ENCODE assay signal across 8 cellular contexts in the genomic region with DNA sequence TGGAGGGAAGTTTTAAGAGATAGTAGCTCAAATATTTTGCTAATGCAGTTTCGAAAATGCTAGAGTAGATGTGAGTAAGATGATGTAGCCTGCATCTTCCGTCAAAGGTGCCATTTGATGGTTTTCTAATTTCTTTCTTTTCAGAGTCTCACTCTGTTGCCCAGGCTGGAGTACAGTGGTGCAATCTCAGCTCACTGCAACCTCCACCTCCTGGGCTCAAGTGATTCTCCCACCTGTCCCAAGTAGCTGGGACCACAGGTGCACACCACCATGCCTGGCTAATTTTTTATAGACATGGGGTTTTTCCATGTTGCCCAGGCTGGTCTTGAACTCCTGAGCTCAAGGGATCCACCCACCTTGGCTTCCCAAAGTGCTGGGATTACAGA. TPM values are rescaled to one million over a fixed set of nuclear protein-coding genes. Genes with fewer than 3 reads are reported as not detected.
DNase-seq lines count a peak whose midpoint lies in the region; ATAC-seq, FAIRE-seq and TF ChIP-seq lines count a peak whose summit lies in the region.
"Not testable (repeated sequence)": the region's sequence is repeated elsewhere in the genome, so short reads cannot be mapped to it uniquely, and the experiment has no call there.

No MANE protein-coding gene starts in this region.

- H4K8ac ChIP-seq in IMR-90 (ENCODE audit: low read depth in 2 of 2, low read length in 2 of 2) = peak overlapping the region in 1 of 2 experiments; percentile 77; a peak in 3 of 4 replicates
- H4K8ac ChIP-seq in H1 (ENCODE audit: extremely low read depth, insufficient read depth, low read length); mesenchymal stem cell (ENCODE audit: low read length): not testable (repeated sequence)

- H3K4ac ChIP-seq in IMR-90 (ENCODE audit: low read depth, low read length) = peak overlapping the region; percentile 74
- H3K4ac ChIP-seq in H1 (replicated peaks; ENCODE audit: insufficient read length, low read depth, low read length); mesenchymal stem cell (ENCODE audit: low read depth in 1 of 2, low read length in 2 of 2): not testable (repeated sequence)

- H3K56ac ChIP-seq in IMR-90 (ENCODE audit: extremely low read depth, insufficient read depth, low read length) = peak overlapping the region; percentile 70; the same call in 1 of the 2 replicates
- not testable (repeated sequence) for H3K56ac ChIP-seq in H1 (replicated peaks; ENCODE audit: insufficient read length, low read depth, low read length)

- not testable (repeated sequence) for FAIRE-seq in astrocyte (lab: Jason Lieb, UNC); H1 (lab: Jason Lieb, UNC); pancreas (lab: Jason Lieb, UNC)

- H3K23ac ChIP-seq in IMR-90 (ENCODE audit: low read depth, low read length) = 0 out of 2 replicates have a peak overlapping the region, but pooled peaks have one; percentile 48
- not testable (repeated sequence) for H3K23ac ChIP-seq in H1 (ENCODE audit: insufficient read length); mesenchymal stem cell (ENCODE audit: low read length in 2 of 2)

- H4K91ac ChIP-seq in IMR-90 (ENCODE audit: insufficient read depth, low read depth, low read length) = peak overlapping the region; percentile 74; the same call in 1 of the 2 replicates
- peak overlapping the region; percentile 75 for H4K91ac ChIP-seq in H1 (replicated peaks; ENCODE audit: insufficient read length, low read length)
- H4K91ac ChIP-seq in mesenchymal stem cell (ENCODE audit: low read length) = not testable (repeated sequence)

- not testable (repeated sequence) for H3K23me2 ChIP-seq in H1 (ENCODE audit: low read depth, low read length)

- in situ Hi-C loops in IMR-90 (cut with MboI; ENCODE audit: low sequenced_read_pairs) = not testable (repeated sequence)

- not testable (repeated sequence) for H3K9me2 ChIP-seq in hepatocyte (replicated peaks; ENCODE audit: insufficient read depth)

- TF ChIP-seq RAD21 in IMR-90 (IDR thresholded peaks at IDR 0.05; ENCODE audit: low read length); H1 (IDR thresholded peaks at IDR 0.05 in 1 of 2, conservative IDR thresholded peaks at IDR 0.05 in 1 of 2; ENCODE audit: low read depth in 2 of 2, low read length in 2 of 2): not testable (repeated sequence)

- not testable (repeated sequence) for H3K4me3 ChIP-seq in IMR-90 (ENCODE audit: insufficient read depth, low read depth, low read length); astrocyte (ENCODE audit: insufficient read depth, low read depth, low read length); H1 (ENCODE audit: extremely low read depth in 1 of 4, insufficient read depth in 2 of 4, low read depth in 3 of 4, low read length in 4 of 4); hepatocyte; mesenchymal stem cell (ENCODE audit: insufficient read depth in 1 of 2, low read depth in 1 of 2, low read length in 2 of 2); vagina
- peak overlapping the region in 1 of 4 donors; percentile 6 for H3K4me3 ChIP-seq in pancreas

- not testable (repeated sequence) for H2AK5ac ChIP-seq in IMR-90 (ENCODE audit: low read depth, low read length); mesenchymal stem cell (ENCODE audit: low read length, severe bottlenecking)
- H2AK5ac ChIP-seq in H1 (ENCODE audit: low read depth, low read length) = peak overlapping the region; percentile 29; the same call in 1 of the 2 replicates

- peak overlapping the region; percentile 73; the same call in 1 of the 2 replicates for H3K18ac ChIP-seq in IMR-90 (ENCODE audit: low read depth, low read length)
- H3K18ac ChIP-seq in H1 (ENCODE audit: extremely low read depth, low read length) = peak overlapping the region; percentile 53; the same call in 1 of the 2 replicates
- H3K18ac ChIP-seq in mesenchymal stem cell (ENCODE audit: low read depth in 1 of 2, low read length in 2 of 2) = not testable (repeated sequence)

- POLR2A ChIA-PET in IMR-90 (lab: Charles Lee; ENCODE audit: unreplicated experiment) (interaction anchor here (1.1 kb wide), 2 partner anchors 14 to 47 kb away, joined by 3 to 4 read pairs; no protein-coding TSS in a partner anchor), H1 (lab: Charles Lee; ENCODE audit: partially characterized antibody) (interaction anchor here (0.7 to 45.0 kb wide), 11 partner anchors 9 to 87 kb away, joined by 3 to 1482 read pairs (median 6); a partner anchor contains a TSS)

- peaks cover 12% of the 10 kb centered on the region for H3K9me1 ChIP-seq in IMR-90 (ENCODE audit: insufficient read depth, low read length)

- WGBS in IMR-90 (ENCODE audit: extremely low coverage in 2 of 2, insufficient read length in 1 of 2), 2 experiments = no CpG with 5 or more reads among the region's 2 CpGs
- 61% methylated on average over 2 of the region's 2 CpGs; no CpG with 5 or more reads in 1 of the 2 experiments for WGBS in H1 (ENCODE audit: extremely low coverage in 1 of 2, insufficient coverage in 1 of 2, insufficient read length in 1 of 2, insufficient replicate concordance in 2 of 2, low coverage in 1 of 2, low lambda C conversion rate in 2 of 2, missing lambda C conversion rate in 1 of 2), 2 experiments
- 90% methylated on average over 2 of the region's 2 CpGs for WGBS in hepatocyte (ENCODE audit: low lambda C conversion rate, missing lambda C conversion rate)
- 83% methylated on average over 2 of the region's 2 CpGs for WGBS in mesenchymal stem cell
- 84 to 87% methylated on average over 2 of the region's 2 CpGs for WGBS in pancreas, 2 donors

- H3K79me2 ChIP-seq in astrocyte (ENCODE audit: insufficient read depth, low read length); H1 (ENCODE audit: control insufficient read depth in 1 of 2, insufficient read depth in 2 of 2, low read length in 2 of 2); hepatocyte: not testable (repeated sequence)

- CTCF ChIA-PET in Calu3 (lab: Charles Lee) = interaction anchor here (0.8 to 1.3 kb wide), 3 partner anchors 14 to 45 kb away, joined by 3 to 8 read pairs (median 4); no protein-coding TSS in a partner anchor
- CTCF ChIA-PET in IMR-90 (lab: Yijun Ruan, JAX) = not testable (repeated sequence)
- CTCF ChIA-PET in H1 (lab: Charles Lee; ENCODE audit: partially characterized antibody) = interaction anchor here (0.6 to 2.1 kb wide), 5 partner anchors 8 to 45 kb away, joined by 3 to 6 read pairs (median 5); no protein-coding TSS in a partner anchor

- H3K27me3 ChIP-seq in IMR-90 (ENCODE audit: control insufficient read depth, insufficient read depth, low read length); astrocyte (ENCODE audit: insufficient read depth, low read length); H1 (replicated peaks in 1 of 4; ENCODE audit: control insufficient read depth in 3 of 4, extremely low read depth in 1 of 4, insufficient read depth in 3 of 4, low read length in 3 of 4); hepatocyte; mesenchymal stem cell (ENCODE audit: control insufficient read depth in 1 of 2, insufficient read depth in 1 of 2, low read length in 2 of 2); pancreas; vagina: not testable (repeated sequence)

- not testable (repeated sequence) for H3K27me3 Mint-ChIP-seq in Calu3 (ENCODE audit: unreplicated experiment); astrocyte (ENCODE audit: low read depth, unreplicated experiment)

- TF ChIP-seq EP300 in H1 (IDR thresholded peaks at IDR 0.05; ENCODE audit: borderline replicate concordance in 1 of 2, low read depth in 2 of 2, low read length in 2 of 2) = not testable (repeated sequence)

- peak overlapping the region; percentile 81 for H3K14ac ChIP-seq in IMR-90 (replicated peaks; ENCODE audit: low read depth, low read length)
- not testable (repeated sequence) for H3K14ac ChIP-seq in H1 (ENCODE audit: insufficient read length); mesenchymal stem cell (ENCODE audit: low read length in 2 of 2)

- H4K20me1 ChIP-seq in IMR-90 (ENCODE audit: insufficient read depth, low read length); astrocyte (ENCODE audit: insufficient read depth, low read length); H1 (replicated peaks in 1 of 2; ENCODE audit: control insufficient read depth in 1 of 2, insufficient read depth in 2 of 2, low read length in 2 of 2); hepatocyte (ENCODE audit: insufficient read depth, poor library complexity, severe bottlenecking): not testable (repeated sequence)

- H3K27ac ChIP-seq in IMR-90 (ENCODE audit: insufficient read depth, low read length); astrocyte (ENCODE audit: low read depth, low read length): not testable (repeated sequence)
- H3K27ac ChIP-seq in H1 (ENCODE audit: low read depth, low read length) (peak overlapping the region; percentile 31; the same call in 1 of the 2 replicates), hepatocyte (peak overlapping the region; percentile 86), mesenchymal stem cell (ENCODE audit: low read length, poor library complexity, severe bottlenecking) (peak overlapping the region; percentile 70), pancreas (peak overlapping the region in 3 of 4 donors; percentile 50 to 85 (median 83)), vagina (peak overlapping the region; percentile 59)

- not testable (repeated sequence) for H3K9me3 ChIP-seq in IMR-90 (ENCODE audit: control insufficient read depth, insufficient read depth, low read length); astrocyte (ENCODE audit: insufficient read depth, low read depth, low read length); H1 (ENCODE audit: insufficient read depth in 2 of 2, low read depth in 1 of 2, low read length in 1 of 2); hepatocyte (ENCODE audit: low read depth); mesenchymal stem cell (ENCODE audit: control insufficient read depth, low read length); pancreas; vagina

- H3K4me1 ChIP-seq in IMR-90 (ENCODE audit: control insufficient read depth, insufficient read depth, low read length); hepatocyte (ENCODE audit: insufficient read depth); mesenchymal stem cell (ENCODE audit: control insufficient read depth, insufficient read depth, low read depth, low read length); pancreas: not testable (repeated sequence)
- H3K4me1 ChIP-seq in astrocyte (ENCODE audit: insufficient read depth, low read length) (peaks cover 20% of the 10 kb centered on the region), H1 (replicated peaks in 1 of 4; ENCODE audit: control insufficient read depth in 3 of 4, insufficient read depth in 4 of 4, low read length in 3 of 4) (peaks cover 3 to 14% (median 10%) of the 10 kb centered on the region in 4 experiments; a peak in 5 of 7 replicates), vagina (peaks cover 11% of the 10 kb centered on the region)

- H2BK12ac ChIP-seq in H1 (ENCODE audit: low read depth, low read length) = peak overlapping the region; percentile 86
- H2BK12ac ChIP-seq in mesenchymal stem cell (ENCODE audit: low read length in 2 of 2) = not testable (repeated sequence)

- H3K27ac Mint-ChIP-seq in Calu3 (ENCODE audit: unreplicated experiment) (peak overlapping the region; percentile 79), astrocyte (ENCODE audit: unreplicated experiment) (peak overlapping the region; percentile 91)

- H2AFZ ChIP-seq in IMR-90 (replicated peaks; ENCODE audit: low read length, poor library complexity); astrocyte (ENCODE audit: low read depth, low read length); H1 (ENCODE audit: low read length); hepatocyte; mesenchymal stem cell (ENCODE audit: low read depth, low read length): not testable (repeated sequence)

- not testable (repeated sequence) for BruUV-seq in Calu3 (replicated peaks; lab: Mats Ljungman, UMichigan); IMR-90 (replicated peaks; lab: Mats Ljungman, UMichigan)

- H3K4me2 ChIP-seq in IMR-90 (ENCODE audit: low read depth, low read length) (peak overlapping the region; percentile 57; the same call in 1 of the 2 replicates), astrocyte (ENCODE audit: low read length) (peak overlapping the region; percentile 29), hepatocyte (peak overlapping the region; percentile 50), mesenchymal stem cell (ENCODE audit: low read length, poor library complexity, severe bottlenecking) (peak overlapping the region; percentile 25)
- H3K4me2 ChIP-seq in H1 (ENCODE audit: insufficient read depth in 1 of 2, low read depth in 2 of 2, low read length in 2 of 2) = not testable (repeated sequence)

- peaks cover 23% of the 10 kb centered on the region for H3K4me1 Mint-ChIP-seq in Calu3 (ENCODE audit: low read depth, unreplicated experiment)
- peaks cover 26% of the 10 kb centered on the region for H3K4me1 Mint-ChIP-seq in astrocyte (ENCODE audit: low read depth, unreplicated experiment)

- ATAC-seq in IMR-90 (ENCODE audit: low read depth); pancreas: not testable (repeated sequence)

- H2AK9ac ChIP-seq in IMR-90 (replicated peaks; ENCODE audit: low read depth, low read length, poor library complexity) = not testable (repeated sequence)

- dilution Hi-C loops in IMR-90 (cut with HindIII; ENCODE audit: low sequenced_read_pairs, unreplicated experiment) = not testable (repeated sequence)

- intact Hi-C loops in Calu3 (cut with micrococcal nuclease; ENCODE audit: unreplicated experiment) = loop anchor here (5.0 kb wide), 1 partner anchor 44 kb away; a partner anchor contains a TSS
- intact Hi-C loops in IMR-90 (cut with micrococcal nuclease); pancreas (cut with DNase I); vagina (cut with DNase I): not testable (repeated sequence)

- peak overlapping the region; percentile 84 for H2BK5ac ChIP-seq in IMR-90 (ENCODE audit: low read depth, low read length, poor library complexity, severe bottlenecking)
- peak overlapping the region; percentile 95; the same call in 1 of the 2 replicates for H2BK5ac ChIP-seq in H1 (ENCODE audit: low read depth, low read length)
- H2BK5ac ChIP-seq in mesenchymal stem cell (ENCODE audit: low read depth, low read length, poor library complexity, severe bottlenecking) = not testable (repeated sequence)

- H2BK15ac ChIP-seq in IMR-90 (ENCODE audit: low read depth, low read length); H1 (ENCODE audit: low read length); mesenchymal stem cell (ENCODE audit: low read depth, poor library complexity, severe bottlenecking): not testable (repeated sequence)

- peak overlapping the region; percentile 97 for H2BK120ac ChIP-seq in IMR-90 (ENCODE audit: low read depth, low read length)
- H2BK120ac ChIP-seq in H1 (replicated peaks; ENCODE audit: low read depth, low read length); mesenchymal stem cell (ENCODE audit: low read depth, low read length): not testable (repeated sequence)

- not testable (repeated sequence) for H3K36me3 ChIP-seq in IMR-90 (ENCODE audit: control insufficient read depth, insufficient read depth, low read length); astrocyte (ENCODE audit: insufficient read depth, low read length); H1 (ENCODE audit: control insufficient read depth in 2 of 4, insufficient read depth in 4 of 4, low read length in 3 of 4); hepatocyte (replicated peaks; ENCODE audit: insufficient read depth, low read depth); mesenchymal stem cell (ENCODE audit: control insufficient read depth in 1 of 2, insufficient read depth in 2 of 2, low read depth in 1 of 2, low read length in 2 of 2); pancreas; vagina

- H3K36me3 Mint-ChIP-seq in Calu3 (ENCODE audit: insufficient read depth, unreplicated experiment); astrocyte (ENCODE audit: low read depth, unreplicated experiment): not testable (repeated sequence)

- TF ChIP-seq CTCF in Calu3 (IDR thresholded peaks at IDR 0.05; ENCODE audit: unreplicated experiment); IMR-90 (conservative IDR thresholded peaks at IDR 0.05; ENCODE audit: low read depth, low read length); astrocyte (IDR thresholded peaks at IDR 0.05; ENCODE audit: insufficient read depth, low read depth, low read length); H1 (IDR thresholded peaks at IDR 0.05; ENCODE audit: control extremely low read depth in 1 of 3, insufficient read depth in 1 of 3, low read depth in 1 of 3, low read length in 3 of 3); hepatocyte (IDR thresholded peaks at IDR 0.05; ENCODE audit: poor library complexity); pancreas (IDR thresholded peaks at IDR 0.05); vagina (IDR thresholded peaks at IDR 0.05): not testable (repeated sequence)

- H3K4me3 Mint-ChIP-seq in Calu3 (ENCODE audit: low read depth, unreplicated experiment); astrocyte (ENCODE audit: unreplicated experiment): not testable (repeated sequence)

- not testable (repeated sequence) for DNase-seq in Calu3; IMR-90; astrocyte (ENCODE audit: low read depth); H1 (ENCODE audit: low read depth in 1 of 2, low spot score in 2 of 2); hepatocyte (ENCODE audit: low spot score); mesenchymal stem cell; pancreas; vagina (ENCODE audit: extremely low spot score in 2 of 2)

- H3K9ac ChIP-seq in IMR-90 (ENCODE audit: low read depth, low read length); astrocyte (ENCODE audit: low read length); H1 (replicated peaks in 1 of 4; ENCODE audit: extremely low read depth in 1 of 4, low read depth in 3 of 4, low read length in 3 of 4); mesenchymal stem cell (ENCODE audit: low read length): not testable (repeated sequence)

- not testable (repeated sequence) for H3K79me1 ChIP-seq in IMR-90 (ENCODE audit: low read depth in 1 of 2, low read length in 2 of 2); H1 (ENCODE audit: low read depth, low read length); mesenchymal stem cell (replicated peaks; ENCODE audit: low read length, poor library complexity, severe bottlenecking)

- not testable (repeated sequence) for H3K9me3 Mint-ChIP-seq in Calu3 (ENCODE audit: low read depth, unreplicated experiment); astrocyte (ENCODE audit: unreplicated experiment)

- H4K5ac ChIP-seq in IMR-90 (ENCODE audit: low read depth, low read length); H1 (ENCODE audit: insufficient read length, low read depth, low read length): not testable (repeated sequence)

- not testable (repeated sequence) for TF ChIP-seq POLR2A in IMR-90 (IDR thresholded peaks at IDR 0.05; ENCODE audit: low read depth, low read length); H1 (IDR thresholded peaks at IDR 0.05; ENCODE audit: control extremely low read depth in 1 of 2, low read depth in 2 of 2, low read length in 2 of 2); vagina (IDR thresholded peaks at IDR 0.05)

- H2BK20ac ChIP-seq in IMR-90 (ENCODE audit: low read depth, low read length) = peak overlapping the region; percentile 96
- peak overlapping the region; percentile 28; the same call in 1 of the 2 replicates for H2BK20ac ChIP-seq in H1 (ENCODE audit: low read length)

RNA-seq across cellular contexts. Expression of a gene that starts 45.6 kb away (rescaled TPM):
- total RNA-seq in Calu3 (2022) = 5,799 and 7,052 TPM in 2 replicates
- 28,223 and 30,152 TPM in 2 replicates for total RNA-seq in IMR-90 (2012; rRNA removed)
- polyA plus RNA-seq in IMR-90 (2012; rRNA removed) = 11,870 and 14,757 TPM in 2 replicates
- polyA plus RNA-seq in IMR-90 (2012; cell fraction: cytosol; rRNA removed) = 7,454 and 10,082 TPM in 2 replicates
- polyA plus RNA-seq in IMR-90 (2012; cell fraction: nucleus; rRNA removed; ENCODE audit: low replicate concordance) = 1,642 and 5,672 TPM in 2 replicates
- total RNA-seq in astrocyte = 7,239 and 8,216 TPM in 2 replicates
- total RNA-seq in H1 (2021; fragmentation: NEBNext Ultra II Directional; extraction: Animal tissue kit (Norgen Biotek cat#: 25700)) = 13,468 and 13,823 TPM in 2 replicates
- 10,552 and 13,927 TPM in 2 replicates for polyA plus RNA-seq in H1 (2011; rRNA removed)
- 16,498 TPM for polyA plus RNA-seq in H1 (2011; cell fraction: cytosol; rRNA removed)
- polyA plus RNA-seq in H1 (2011; cell fraction: nucleus; rRNA removed) = 10,268 TPM
- polyA plus RNA-seq in H1 (2012, experiment 1 of 2) = 14,752 to 19,552 TPM (median 16,169 TPM) in 4 replicates
- 2,073 TPM for polyA plus RNA-seq in H1 (2012, experiment 2 of 2)
- 13,042 TPM for polyA plus RNA-seq in H1 (2013, experiment 1 of 2)
- 13,003 TPM for polyA plus RNA-seq in H1 (2013, experiment 2 of 2)
- 13,556 and 16,300 TPM in 2 replicates for polyA minus RNA-seq in H1 (2011; rRNA and poly(A)+ RNA removed)
- polyA minus RNA-seq in H1 (2011; cell fraction: cytosol; rRNA and poly(A)+ RNA removed) = 5,618 TPM
- polyA minus RNA-seq in H1 (2011; cell fraction: nucleus; rRNA and poly(A)+ RNA removed) = 6,584 TPM
- 11,226 and 12,699 TPM in 2 replicates for total RNA-seq in hepatocyte
- 2,468 and 2,627 TPM in 2 replicates for polyA plus RNA-seq in hepatocyte
- 14,204 TPM for polyA plus RNA-seq in mesenchymal stem cell (2013, experiment 1 of 2)
- 14,628 TPM for polyA plus RNA-seq in mesenchymal stem cell (2013, experiment 2 of 2)
- total RNA-seq in pancreas = over 10,000 TPM in 1 of 6 donors, 1,000 to 10,000 TPM in 5; 5,266 to 10,343 (median 8,842) TPM
- polyA plus RNA-seq in pancreas = 1,000 to 10,000 TPM; 5,006 to 5,774 TPM
- total RNA-seq in vagina = 8,108 TPM
